Comparison of ENCODE assay signal across 15 cellular contexts in the genomic region with DNA sequence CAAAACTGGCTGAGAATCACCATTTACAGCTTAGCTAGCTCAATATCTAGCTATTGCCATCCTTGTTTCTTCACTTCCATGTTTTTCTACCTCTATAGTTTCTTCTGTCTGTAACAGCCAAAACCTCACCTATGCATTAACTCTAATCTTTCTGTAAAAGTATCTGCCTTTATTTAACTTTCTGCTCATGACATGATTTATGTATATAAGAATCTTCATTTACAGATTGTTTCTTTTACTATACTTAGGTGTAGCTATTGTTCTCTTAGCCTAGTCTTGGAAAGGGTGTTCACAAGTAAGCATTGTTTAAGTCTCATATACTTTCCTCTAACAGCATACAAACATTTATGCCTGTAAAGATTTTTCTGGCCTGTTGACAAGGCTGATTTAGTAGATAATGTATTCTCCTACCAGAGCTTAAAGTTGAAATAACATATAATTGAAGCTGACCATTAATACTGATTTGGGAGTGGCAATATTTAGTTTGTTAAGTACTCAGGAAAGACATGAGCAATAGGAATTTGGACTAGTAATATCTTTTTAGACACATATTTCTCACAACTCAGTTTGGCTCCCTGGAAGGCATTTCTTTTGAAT. TPM values are rescaled to one million over a fixed set of nuclear protein-coding genes. Genes with fewer than 3 reads are reported as not detected.
DNase-seq lines count a peak whose midpoint lies in the region; ATAC-seq and TF ChIP-seq lines count a peak whose summit lies in the region.
"Had no signal": no experiment of that assay in that cellular context is flagged by ENCODE, and none has a peak within 500 bp of the region (broad histone marks: within the 10 kb centered on the region; RNA-seq: fewer than 3 reads in every experiment).

No MANE protein-coding gene starts in this region.

- H3K4me3 ChIP-seq in mammary epithelial cell (replicated peaks in 1 of 3; ENCODE audit: insufficient read depth in 1 of 3, low read depth in 2 of 3, low read length in 3 of 3), result no peak overlapping the region
- no peak overlapping the region for H3K4me3 ChIP-seq in SK-N-MC
- H3K4me3 ChIP-seq in gastroesophageal sphincter, result no peak overlapping the region
- no peak overlapping the region for H3K4me3 ChIP-seq in tibial artery
- H3K4me3 ChIP-seq: breast epithelium had no signal

- no peak overlapping the region for H3K4me2 ChIP-seq in mammary epithelial cell (ENCODE audit: insufficient read depth, low read depth, low read length)
- H3K4me2 ChIP-seq: SK-N-SH had no signal

- no peaks in the 10 kb centered on the region for H3K27me3 Mint-ChIP-seq in MCF 10A (ENCODE audit: insufficient read depth, unreplicated experiment)
- H3K27me3 Mint-ChIP-seq: naive thymus-derived CD4-positive, alpha-beta T cell had no signal

- TF ChIP-seq POLR2A in gastroesophageal sphincter (IDR thresholded peaks at IDR 0.05), result no peak

- no peak for TF ChIP-seq CTCF in MCF 10A (IDR thresholded peaks at IDR 0.05; ENCODE audit: unreplicated experiment)
- no peak for TF ChIP-seq CTCF in mammary epithelial cell (conservative IDR thresholded peaks at IDR 0.05 in 1 of 2, IDR thresholded peaks at IDR 0.05 in 1 of 2; ENCODE audit: extremely low read depth in 1 of 2, insufficient read depth in 1 of 2, low read depth in 1 of 2, low read length in 2 of 2)
- TF ChIP-seq CTCF in gastroesophageal sphincter (IDR thresholded peaks at IDR 0.05), result no peak
- TF ChIP-seq CTCF in tibial artery (IDR thresholded peaks at IDR 0.05), result no peak

- no peak overlapping the region for H3K4me3 Mint-ChIP-seq in MCF 10A (ENCODE audit: unreplicated experiment)
- H3K4me3 Mint-ChIP-seq: naive thymus-derived CD4-positive, alpha-beta T cell had no signal

- POLR2A ChIA-PET in MCF 10A (lab: Yijun Ruan, JAX), result interaction anchor here (1.1 kb wide), 1 partner anchor 40 kb away, joined by 4 read pairs; no protein-coding TSS in a partner anchor

- no peaks in the 10 kb centered on the region for H3K79me2 ChIP-seq in mammary epithelial cell (ENCODE audit: insufficient read depth, low read length)

- H3K4me1 ChIP-seq in mammary epithelial cell (ENCODE audit: insufficient read depth, low read length) (peaks cover 22% of the 10 kb centered on the region), gastroesophageal sphincter (peaks cover 18 to 69% (median 29%) of the 10 kb centered on the region in 3 donors), tibial artery (peaks cover 0 to 83% (median 41%) of the 10 kb centered on the region in 4 donors)
- H3K4me1 ChIP-seq: breast epithelium had no signal

- H3K27ac ChIP-seq in mammary epithelial cell (ENCODE audit: insufficient read depth, low read depth, low read length) (no peak overlapping the region), SK-N-MC (peak overlapping the region; percentile 73), gastroesophageal sphincter (peak overlapping the region in 3 of 4 donors; percentile 55 to 65 (median 58)), tibial artery (peak overlapping the region; percentile 61 to 64)

- DNase-seq in MCF 10A (ENCODE audit: unreplicated experiment) (no peak), mammary epithelial cell (no peak), SK-N-MC (ENCODE audit: low read depth, low spot score) (no peak), tibial artery (no peak), C1 segment of cervical spinal cord (lab: John Stamatoyannopoulos, UW) (no peak)
- DNase-seq: H7; naive thymus-derived CD4-positive, alpha-beta T cell; NCI-H510A; SK-N-SH; stimulated activated CD4-positive, alpha-beta T cell treated with anti-CD3 and anti-CD28 coated beads, Interleukin-15, amount 100 ng/mL, for 24 hours; stimulated activated naive CD4-positive, alpha-beta T cell treated with Interleukin-2 at 50 U/mL for 16 hours had no signal

- intact Hi-C loops in MCF 10A (cut with micrococcal nuclease), result no loop called here
- intact Hi-C loops in mammary epithelial cell (cut with micrococcal nuclease), result no loop called here
- intact Hi-C loops in tibial artery (cut with DNase I; ENCODE audit: low total_unique reads), result loop anchor here (10.0 kb wide), 1 partner anchor 50 kb away; no protein-coding TSS in a partner anchor

- no peaks in the 10 kb centered on the region for H3K27me3 ChIP-seq in mammary epithelial cell (ENCODE audit: insufficient read depth, low read length)
- H3K27me3 ChIP-seq in gastroesophageal sphincter, result no peaks in the 10 kb centered on the region
- no peaks in the 10 kb centered on the region for H3K27me3 ChIP-seq in tibial artery
- H3K27me3 ChIP-seq: breast epithelium had no signal

- H3K9me3 ChIP-seq in mammary epithelial cell (replicated peaks; ENCODE audit: insufficient read depth, low read length), result no peaks in the 10 kb centered on the region
- no peaks in the 10 kb centered on the region for H3K9me3 ChIP-seq in SK-N-MC (ENCODE audit: low read depth, low read length)
- H3K9me3 ChIP-seq in gastroesophageal sphincter, result no peaks in the 10 kb centered on the region
- no peaks in the 10 kb centered on the region for H3K9me3 ChIP-seq in tibial artery
- H3K9me3 ChIP-seq: breast epithelium, SK-N-SH had no signal

- TF ChIP-seq EP300 in gastroesophageal sphincter (IDR thresholded peaks at IDR 0.05), result no peak

- BruUV-seq in MCF 10A (replicated peaks; lab: Mats Ljungman, UMichigan) (no TSS peak), mammary epithelial cell (replicated peaks; lab: Mats Ljungman, UMichigan) (no TSS peak)

- H3K36me3 Mint-ChIP-seq in MCF 10A (ENCODE audit: insufficient read depth, unreplicated experiment), result peaks cover 9% of the 10 kb centered on the region

- no peaks in the 10 kb centered on the region for H4K20me1 ChIP-seq in mammary epithelial cell (ENCODE audit: insufficient read depth, low read length)

- CTCF ChIA-PET in MCF 10A (lab: Yijun Ruan, JAX) (interaction anchor here (0.7 to 2.2 kb wide), 4 partner anchors 12 to 260 kb away, joined by 3 to 7 read pairs (median 4); no protein-coding TSS in a partner anchor), mammary epithelial cell (lab: Charles Lee; ENCODE audit: low non-redundant PET) (no interaction called here)

- peaks cover 25% of the 10 kb centered on the region for H3K4me1 Mint-ChIP-seq in MCF 10A (ENCODE audit: insufficient read depth, unreplicated experiment)

- dilution Hi-C loops in mammary epithelial cell (cut with HindIII; ENCODE audit: low sequenced_read_pairs), result no loop called here

- H3K36me3 ChIP-seq in mammary epithelial cell (ENCODE audit: insufficient read depth, low read length) (no peaks in the 10 kb centered on the region), SK-N-MC (ENCODE audit: insufficient read depth, low read length) (no peaks in the 10 kb centered on the region), gastroesophageal sphincter (no peaks in the 10 kb centered on the region), tibial artery (no peaks in the 10 kb centered on the region)
- H3K36me3 ChIP-seq: breast epithelium had no signal

- ATAC-seq in gastroesophageal sphincter (no peak), GM21576 (IDR thresholded peaks at IDR 0.05; ENCODE audit: unreplicated experiment) (no peak), GM18502 (IDR thresholded peaks at IDR 0.05; ENCODE audit: poor library complexity, unreplicated experiment) (no peak)
- ATAC-seq: naive thymus-derived CD4-positive, alpha-beta T cell had no signal

- in situ Hi-C loops in mammary epithelial cell (cut with MboI; ENCODE audit: low sequenced_read_pairs in 2 of 2), result no loop called here

- H2AFZ ChIP-seq in mammary epithelial cell (ENCODE audit: low read depth, low read length), result no peak overlapping the region

- peak overlapping the region; percentile 39 for H3K27ac Mint-ChIP-seq in MCF 10A (ENCODE audit: low read depth, unreplicated experiment)

- peaks cover 7% of the 10 kb centered on the region for H3K9me3 Mint-ChIP-seq in MCF 10A (ENCODE audit: unreplicated experiment)

- H3K9ac ChIP-seq in mammary epithelial cell (ENCODE audit: insufficient read depth, low read length) (no peak overlapping the region), SK-N-MC (ENCODE audit: insufficient read length) (peak overlapping the region; percentile 36)
- H3K9ac ChIP-seq: SK-N-SH had no signal

RNA-seq across cellular contexts. Expression of a gene that starts 9.4 kb away (rescaled TPM):
- total RNA-seq in MCF 10A (2022) (1.3 and 2.4 TPM in 2 replicates), mammary epithelial cell (1 to 10 TPM; 7.4 to 8.5 TPM), gastroesophageal sphincter (100 to 1,000 TPM; 113 to 149 (median 122) TPM)
- 3.7 TPM for polyA plus RNA-seq in mammary epithelial cell
- polyA minus RNA-seq in mammary epithelial cell, result 1.5 TPM

Comparison
In these comparisons a context has a peak if more than half of its experiments do, and no peak if none do; other contexts are left out.
1. RNA of a gene that starts 9.4 kb away (total RNA-seq): 113 to 149 TPM in gastroesophageal sphincter; 7.4 to 8.5 TPM in mammary epithelial cell and 1.3 to 2.4 TPM in MCF 10A; every median in the first group is over 10 times any median in the second.